18 cellular contexts compared by ENCODE assay signal in genomic region chr3:43213631-43214030, GRCh38.
DNase-seq lines count a peak whose midpoint lies in the region; ATAC-seq and TF ChIP-seq lines count a peak whose summit lies in the region.
"Had no signal": no experiment of that assay in that cellular context is flagged by ENCODE, and none has a peak within 500 bp of the region (broad histone marks: within the 10 kb centered on the region; RNA-seq: fewer than 3 reads in every experiment).

No MANE protein-coding gene starts in this region.

- intact Hi-C loops in PC-9 (cut with micrococcal nuclease; ENCODE audit: unreplicated experiment): no loop called here

- POLR2A ChIA-PET in PC-9 (lab: Charles Lee; ENCODE audit: unreplicated experiment): no interaction called here

- H3K4me2 ChIP-seq in PC-9: peak overlapping the region; percentile 15; the same call in 1 of the 2 replicates

- H3K4me1 ChIP-seq in PC-9 (replicated peaks; ENCODE audit: insufficient read depth): peaks cover 26% of the 10 kb centered on the region

- H3K4me3 Mint-ChIP-seq in HFFc6: no peak overlapping the region
- H3K4me3 Mint-ChIP-seq: CD8-positive, alpha-beta T cell had no signal

- H3K79me2 ChIP-seq in PC-9 (ENCODE audit: low read depth): no peaks in the 10 kb centered on the region

- H3K36me3 ChIP-seq in PC-9 (ENCODE audit: low read depth): no peaks in the 10 kb centered on the region

- no peaks in the 10 kb centered on the region for H3F3A ChIP-seq in PC-9 (ENCODE audit: insufficient read depth, low read depth)

- H3K4me3 ChIP-seq in PC-9: no peak overlapping the region

- peak; percentile 77 for ATAC-seq in GM18861 (IDR thresholded peaks at IDR 0.05; ENCODE audit: unreplicated experiment)
- peak; percentile 60 for ATAC-seq in HG02759 (IDR thresholded peaks at IDR 0.05; ENCODE audit: unreplicated experiment)
- no peak for ATAC-seq in HG02571 (IDR thresholded peaks at IDR 0.05; ENCODE audit: unreplicated experiment)
- ATAC-seq: CD8-positive, alpha-beta T cell; HCT116 had no signal

- peaks cover 18% of the 10 kb centered on the region for H3K27me3 Mint-ChIP-seq in HFFc6 (ENCODE audit: insufficient read depth)

- DNase-seq in PC-9 (no peak), left kidney (ENCODE audit: low read depth, low spot score) (peak; percentile 46), HFFc6 (no peak), DMS 273 treated with DMSO at 0.1 percent for 48 hours (lab: John Stamatoyannopoulos, UW) (no peak), NCI-H2196 (lab: John Stamatoyannopoulos, UW; ENCODE audit: unreplicated experiment) (no peak)
- DNase-seq: amniotic stem cell; CD8-positive, alpha-beta T cell; foreskin fibroblast; NCI-H146; NCI-H446 treated with DMSO at 0.1 percent for 48 hours; retina; SIG-M5; T-helper 2 cell had no signal

- H3K36me3 Mint-ChIP-seq in HFFc6 (ENCODE audit: low read depth): no peaks in the 10 kb centered on the region
- H3K36me3 Mint-ChIP-seq: CD8-positive, alpha-beta T cell had no signal

- CTCF ChIA-PET in PC-9 (lab: Charles Lee): no interaction called here

- H3K9me3 Mint-ChIP-seq in HFFc6: no peaks in the 10 kb centered on the region
- H3K9me3 Mint-ChIP-seq: activated T-helper 2 cell treated with anti-CD3 and anti-CD28 coated beads, Interferon-gamma antibody, Interleukin-2, Interleukin-4, amounts not matched to agents 10 μg/mL and 5 μg/mL and 100 μg/mL, durations not matched to agents 14 hours and 24 hours and 36 hours; CD8-positive, alpha-beta T cell had no signal

- no peak overlapping the region for H2AFZ ChIP-seq in PC-9

- no peak overlapping the region for H3K27ac ChIP-seq in PC-9

- H3K9me3 ChIP-seq in PC-9 (ENCODE audit: insufficient read depth, low read depth): no peaks in the 10 kb centered on the region

- no peaks in the 10 kb centered on the region for H4K20me1 ChIP-seq in PC-9 (ENCODE audit: insufficient read depth)

- H3K9me2 ChIP-seq in PC-9 (ENCODE audit: insufficient read depth): no peaks in the 10 kb centered on the region

- H3K27ac Mint-ChIP-seq in HFFc6: no peak overlapping the region
- H3K27ac Mint-ChIP-seq: activated T-helper 2 cell treated with anti-CD3 and anti-CD28 coated beads, Interferon-gamma antibody, Interleukin-2, Interleukin-4, amounts not matched to agents 10 μg/mL and 5 μg/mL and 100 μg/mL, durations not matched to agents 14 hours and 24 hours and 36 hours; CD8-positive, alpha-beta T cell had no signal

- no peaks in the 10 kb centered on the region for H3K27me3 ChIP-seq in PC-9 (ENCODE audit: insufficient read depth, low read depth)

- peaks cover 36% of the 10 kb centered on the region for H3K4me1 Mint-ChIP-seq in HFFc6 (ENCODE audit: low read depth)

- no TSS peak for BruUV-seq in PC-9 (replicated peaks; lab: Mats Ljungman, UMichigan)

- no peak for TF ChIP-seq CTCF in PC-9 (conservative IDR thresholded peaks at IDR 0.05)
- TF ChIP-seq CTCF in HFFc6 (IDR thresholded peaks at IDR 0.05): no peak
